Comparison of ENCODE assay signal across 18 cellular contexts in genomic region chr19:23992348-23992747, GRCh38.
"Had no signal": no experiment of that assay in that cellular context is flagged by ENCODE, and none has a peak within 500 bp of the region (broad histone marks: within the 10 kb centered on the region; RNA-seq: fewer than 3 reads in every experiment).

No MANE protein-coding gene starts in this region.

- H3K4me1 ChIP-seq: heart left ventricle, tibial artery, uterus had no signal

- H3K27me3 ChIP-seq: heart left ventricle, ovary, tibial artery, uterus had no signal

- H3K4me3 ChIP-seq: heart left ventricle, left ventricle myocardium inferior, ovary, tibial artery, uterus had no signal

- FAIRE-seq: bronchial epithelial cell, frontal cortex, keratinocyte had no signal

- H3K36me3 ChIP-seq: heart left ventricle, left ventricle myocardium inferior, ovary, tibial artery, uterus had no signal

- H3K9me3 ChIP-seq: ovary, tibial artery, uterus had no signal

- H3K4me3 Mint-ChIP-seq: activated B cell treated with CpG ODN at 0.5 μM for 24 hours; activated T-helper 1 cell treated with anti-CD3 and anti-CD28 coated beads, Interleukin-12 subunit alpha, Interleukin-12 subunit beta, Interleukin-2, Interleukin-4 antibody, amounts not matched to agents 30 ng/mL and 10 ng/mL and 1 ng/mL, durations not matched to agents 14 hours and 24 hours and 36 hours; T-helper 1 cell treated with Interleukin-12 subunit alpha and Interleukin-12 subunit beta and Interleukin-4 antibody, amounts not matched to agents 30 μg/mL and 1 μg/mL, for 36 hours had no signal

- H3K27me3 Mint-ChIP-seq: activated B cell treated with CpG ODN at 0.5 μM for 24 hours had no signal

- H3K27ac Mint-ChIP-seq: activated B cell treated with CpG ODN at 0.5 μM for 24 hours; activated T-helper 1 cell treated with anti-CD3 and anti-CD28 coated beads, Interleukin-12 subunit alpha, Interleukin-12 subunit beta, Interleukin-2, Interleukin-4 antibody, amounts not matched to agents 30 ng/mL and 10 ng/mL and 1 ng/mL, durations not matched to agents 14 hours and 24 hours and 36 hours; T-helper 1 cell treated with Interleukin-12 subunit alpha and Interleukin-12 subunit beta and Interleukin-4 antibody, amounts not matched to agents 30 μg/mL and 1 μg/mL, for 36 hours had no signal

- ATAC-seq: heart left ventricle, SK-N-SH treated with all-trans-retinoic acid at 6 μM for 48 hours had no signal

- H3K4me1 Mint-ChIP-seq: activated B cell treated with CpG ODN at 0.5 μM for 24 hours had no signal

- H3K27ac ChIP-seq: heart left ventricle, left ventricle myocardium inferior, ovary, tibial artery, uterus had no signal

- DNase-seq: activated B cell treated with CpG ODN at 0.5 μM for 24 hours; activated CD4-positive, alpha-beta T cell treated with anti-CD3 and anti-CD28 coated beads, Interleukin-2, amount 50 U/mL, for 4 hours; activated naive CD4-positive, alpha-beta T cell treated with anti-CD3 and anti-CD28 coated beads, Interleukin-2, amount 50 U/mL, for 16 hours; aorta; heart left ventricle; left ventricle myocardium inferior; mesenchymal stem cell; ovary; stimulated activated CD4-positive, alpha-beta T cell treated with anti-CD3 and anti-CD28 coated beads, Interleukin-15, amount 100 ng/mL, for 24 hours; stimulated activated CD4-positive, alpha-beta T cell treated with anti-CD3 and anti-CD28 coated beads, Interleukin-4, amount 100 ng/mL, for 24 hours; tibial artery; uterus had no signal
